ENCODE assay signal across 1 cellular context in genomic region chr5:96395295-96395694, GRCh38. TPM values are rescaled to one million over a fixed set of nuclear protein-coding genes. Genes with fewer than 3 reads are reported as not detected.
"Had no signal": no experiment of that assay in that cellular context is flagged by ENCODE, and none has a peak within 500 bp of the region (broad histone marks: within the 10 kb centered on the region; RNA-seq: fewer than 3 reads in every experiment).

No MANE protein-coding gene starts in this region.

RNA-seq across cellular contexts. Expression of gene PCSK1, which starts 37.8 kb away (rescaled TPM):
- total RNA-seq: G401 had no signal
